8 cellular contexts compared by ENCODE assay signal in the genomic region with DNA sequence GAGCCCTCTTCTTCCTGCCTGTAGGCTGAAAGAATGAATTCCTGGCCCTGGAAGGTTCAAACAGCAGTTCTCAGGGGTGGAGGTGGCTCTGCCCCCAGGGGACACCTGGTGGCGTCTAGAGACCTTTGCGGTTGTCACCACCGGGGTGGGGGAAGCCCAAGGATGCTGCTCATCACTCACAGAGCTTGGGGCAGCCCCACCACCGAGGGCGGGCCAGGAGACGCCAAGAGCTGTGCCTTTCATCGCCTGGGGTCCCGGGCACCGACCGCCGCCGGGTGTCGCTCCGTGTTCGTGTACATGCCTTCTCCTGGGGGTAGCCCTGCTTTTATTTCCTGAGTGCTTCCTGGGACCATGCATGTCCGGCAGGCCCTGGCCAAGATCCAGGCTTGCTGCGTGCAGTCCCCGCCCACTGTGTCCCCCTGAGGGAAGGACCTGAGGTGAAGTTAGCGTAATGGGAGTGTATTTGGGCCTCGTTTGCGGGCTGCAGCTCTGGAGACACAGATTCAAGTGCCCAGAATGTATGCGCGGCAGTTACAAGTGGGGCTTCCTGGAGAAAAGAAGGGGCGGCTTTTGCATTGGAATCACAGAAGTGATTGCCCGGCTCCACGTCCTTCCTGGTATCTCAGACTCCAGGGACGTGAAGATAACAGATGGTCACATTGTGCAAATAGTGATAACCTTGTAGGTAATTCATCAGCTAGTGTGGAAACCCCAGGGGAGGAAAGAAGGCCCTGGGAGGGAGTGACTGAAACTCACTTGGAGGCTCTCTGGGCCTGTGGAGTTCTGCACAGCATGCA. TPM values are rescaled to one million over a fixed set of nuclear protein-coding genes. Genes with fewer than 3 reads are reported as not detected.
DNase-seq lines count a peak whose midpoint lies in the region; ATAC-seq and TF ChIP-seq lines count a peak whose summit lies in the region.

No MANE protein-coding gene starts in this region.

- peak; percentile 38 for ATAC-seq in HG03432 (IDR thresholded peaks at IDR 0.05; ENCODE audit: unreplicated experiment)

- DNase-seq in NCI-H82 (lab: John Stamatoyannopoulos, UW): peak; percentile 62
- no peak for DNase-seq in NCI-H82 treated with DMSO at 0.1 percent for 48 hours (lab: John Stamatoyannopoulos, UW; ENCODE audit: unreplicated experiment)
- peak; percentile 72 for DNase-seq in activated CD4-positive, alpha-beta T cell treated with anti-CD3 and anti-CD28 coated beads, Interleukin-2, amount 50 U/mL, for 1 hour
- no peak for DNase-seq in epithelial cell of proximal tubule (ENCODE audit: low read depth)
- DNase-seq in stimulated activated CD4-positive, alpha-beta T cell treated with anti-CD3 and anti-CD28 coated beads, Interleukin-15, amount 100 ng/mL, for 1 hour (ENCODE audit: low read depth in 1 of 2, low spot score in 1 of 2): peak; percentile 44 to 69
- DNase-seq in NOMO-1 treated with DMSO at 0.1 percent for 48 hours (lab: John Stamatoyannopoulos, UW; ENCODE audit: unreplicated experiment): no peak
- DNase-seq in SW480 (ENCODE audit: low spot score): no peak

- H3K4me3 ChIP-seq in epithelial cell of proximal tubule (ENCODE audit: low read depth, low read length): no peak overlapping the region

- TF ChIP-seq CTCF in epithelial cell of proximal tubule (conservative IDR thresholded peaks at IDR 0.05; ENCODE audit: low read depth, low read length): peak; percentile 13

RNA-seq across cellular contexts. Expression of a gene that starts 7.8 kb away (rescaled TPM):
- total RNA-seq in epithelial cell of proximal tubule: 13.8 and 36.6 TPM in 2 replicates

RNA-seq across cellular contexts. Expression of a gene that starts 20.2 kb away (rescaled TPM):
- 101 and 141 TPM in 2 replicates for total RNA-seq in epithelial cell of proximal tubule

Comparison
In these comparisons a context has a peak if more than half of its experiments do, and no peak if none do; other contexts are left out.
1. DNase-seq: peak in NCI-H82 (single experiment), activated CD4-positive, alpha-beta T cell treated with anti-CD3 and anti-CD28 coated beads, Interleukin-2, amount 50 U/mL, for 1 hour (single experiment) and stimulated activated CD4-positive, alpha-beta T cell treated with anti-CD3 and anti-CD28 coated beads, Interleukin-15, amount 100 ng/mL, for 1 hour (2 of 2); none in NCI-H82 treated with DMSO at 0.1 percent for 48 hours (single experiment), epithelial cell of proximal tubule (single experiment), NOMO-1 treated with DMSO at 0.1 percent for 48 hours (single experiment) and SW480 (single experiment).